ENCODE assay signal across 15 cellular contexts in genomic region chr10:101284171-101285092, GRCh38. TPM values are rescaled to one million over a fixed set of nuclear protein-coding genes. Genes with fewer than 3 reads are reported as not detected.
A peak's percentile ranks its signal among the peaks of the same experiment; 100 is the strongest.
DNase-seq lines count a peak whose midpoint lies in the region; ATAC-seq lines count a peak whose summit lies in the region.
"Had no signal": no experiment of that assay in that cellular context is flagged by ENCODE, and none has a peak within 500 bp of the region (broad histone marks: within the 10 kb centered on the region; RNA-seq: fewer than 3 reads in every experiment).

No MANE protein-coding gene starts in this region.

- H3K4me1 ChIP-seq in ectodermal cell (ENCODE audit: control insufficient read depth, insufficient read depth, low read length) (peaks cover 58% of the 10 kb centered on the region), GM23248 (ENCODE audit: insufficient read depth) (no peaks in the 10 kb centered on the region)
- H3K4me1 ChIP-seq: uterus had no signal

- H3K27ac ChIP-seq in ectodermal cell (ENCODE audit: insufficient read depth, low read depth, low read length, poor library complexity, severe bottlenecking) (no peak overlapping the region), GM23248 (no peak overlapping the region)
- H3K27ac ChIP-seq: BLaER1 treated with 17β-estradiol and CSF1 and Interleukin-3, amounts not matched to agents 10 nM and 100 nM; uterus had no signal

- H3K9ac ChIP-seq in GM23248 = no peak overlapping the region
- H3K9ac ChIP-seq: BLaER1 treated with 17β-estradiol and CSF1 and Interleukin-3, amounts not matched to agents 10 nM and 100 nM had no signal

- no peaks in the 10 kb centered on the region for H3K36me3 ChIP-seq in ectodermal cell (ENCODE audit: control insufficient read depth, insufficient read depth, low read length)
- no peaks in the 10 kb centered on the region for H3K36me3 ChIP-seq in GM23248 (ENCODE audit: low read depth)
- H3K36me3 ChIP-seq: BLaER1 treated with 17β-estradiol and CSF1 and Interleukin-3, amounts not matched to agents 10 nM and 100 nM; uterus had no signal

- H3K79me2 ChIP-seq in GM23248 (ENCODE audit: insufficient read depth) = no peaks in the 10 kb centered on the region

- H3F3A ChIP-seq in GM23248 (ENCODE audit: insufficient read depth) = no peaks in the 10 kb centered on the region

- peaks cover 93% of the 10 kb centered on the region for H3K27me3 ChIP-seq in ectodermal cell (ENCODE audit: control insufficient read depth, insufficient read depth, low read length, poor library complexity, severe bottlenecking)
- peaks cover 64% of the 10 kb centered on the region for H3K27me3 ChIP-seq in GM23248 (replicated peaks; ENCODE audit: insufficient read depth)

- H3K9me3 ChIP-seq in ectodermal cell (ENCODE audit: control insufficient read depth, low read length) (no peaks in the 10 kb centered on the region), GM23248 (ENCODE audit: low read depth) (no peaks in the 10 kb centered on the region)
- H3K9me3 ChIP-seq: uterus had no signal

- no peaks in the 10 kb centered on the region for H3K9me2 ChIP-seq in GM23248 (ENCODE audit: insufficient read depth)

- no peaks in the 10 kb centered on the region for H4K20me1 ChIP-seq in GM23248 (ENCODE audit: insufficient read depth)

- DNase-seq in stimulated activated naive CD8-positive, alpha-beta T cell treated with anti-CD3 and anti-CD28 coated beads, Interleukin-15, amount 100 ng/mL, for 72 hours = no peak
- DNase-seq in stimulated activated naive CD8-positive, alpha-beta T cell treated with anti-CD3 and anti-CD28 coated beads, Interleukin-15, Interleukin-2, amounts not matched to agents 100 U/mL and 50 U/mL, for 24 hours = no peak
- no peak for DNase-seq in naive thymus-derived CD8-positive, alpha-beta T cell
- no peak for DNase-seq in SKM-1 treated with dmso at 0.1 percent for 144 hours (lab: John Stamatoyannopoulos, UW; ENCODE audit: unreplicated experiment)
- no peak for DNase-seq in NAMALWA (ENCODE audit: low spot score)
- no peak for DNase-seq in SHP77 (lab: John Stamatoyannopoulos, UW)
- no peak for DNase-seq in GM23248
- DNase-seq: activated gamma-delta T cell treated with Interleukin-2 at 50 U/mL for 16 hours, NCI-H226, uterus had no signal

- 4% methylated on average over 52 of the region's 52 CpGs for WGBS in ectodermal cell, 2 experiments
- WGBS in GM23248 (ENCODE audit: low coverage in 1 of 2, low lambda C conversion rate in 2 of 2, missing lambda C conversion rate in 2 of 2), 2 experiments = 14 to 37% methylated on average over 18 to 52 of the region's 52 CpGs

- peaks cover 89% of the 10 kb centered on the region for H3K27me3 Mint-ChIP-seq in stimulated activated naive CD8-positive, alpha-beta T cell treated with anti-CD3 and anti-CD28 coated beads, Interleukin-15, amount 100 ng/mL, for 72 hours
- H3K27me3 Mint-ChIP-seq in naive thymus-derived CD8-positive, alpha-beta T cell = peaks cover 33 to 91% (median 71%) of the 10 kb centered on the region in 5 donors

- H2AFZ ChIP-seq in GM23248 = no peak overlapping the region

- no peaks in the 10 kb centered on the region for H3K36me3 Mint-ChIP-seq in naive thymus-derived CD8-positive, alpha-beta T cell

- POLR2A ChIA-PET in naive thymus-derived CD8-positive, alpha-beta T cell (lab: Charles Lee) = no interaction called here

- peaks cover 31% of the 10 kb centered on the region for H3K4me1 Mint-ChIP-seq in stimulated activated naive CD8-positive, alpha-beta T cell treated with anti-CD3 and anti-CD28 coated beads, Interleukin-15, amount 100 ng/mL, for 72 hours
- H3K4me1 Mint-ChIP-seq in naive thymus-derived CD8-positive, alpha-beta T cell = peaks cover 0 to 30% (median 7%) of the 10 kb centered on the region in 4 donors

- in situ Hi-C loops in GM23248 (cut with MboI) = no loop called here

- peak; percentile 50 for ATAC-seq in stimulated activated naive CD8-positive, alpha-beta T cell treated with anti-CD3 and anti-CD28 coated beads, Interleukin-15, amount 100 ng/mL, for 72 hours
- no peak for ATAC-seq in stimulated activated naive CD8-positive, alpha-beta T cell treated with anti-CD3 and anti-CD28 coated beads, Interleukin-15, Interleukin-2, amounts not matched to agents 100 U/mL and 50 U/mL, for 24 hours
- peak; percentile 22 to 39 for ATAC-seq in naive thymus-derived CD8-positive, alpha-beta T cell

- H3K4me3 Mint-ChIP-seq in stimulated activated naive CD8-positive, alpha-beta T cell treated with anti-CD3 and anti-CD28 coated beads, Interleukin-15, amount 100 ng/mL, for 72 hours = peak overlapping the region; percentile 20 to 64
- H3K4me3 Mint-ChIP-seq in naive thymus-derived CD8-positive, alpha-beta T cell = peak overlapping the region in 7 of 10 donors; percentile 17 to 72 (median 49)

- H3K9me3 Mint-ChIP-seq in stimulated activated naive CD8-positive, alpha-beta T cell treated with anti-CD3 and anti-CD28 coated beads, Interleukin-15, amount 100 ng/mL, for 72 hours = no peaks in the 10 kb centered on the region
- no peaks in the 10 kb centered on the region for H3K9me3 Mint-ChIP-seq in naive thymus-derived CD8-positive, alpha-beta T cell

- H3K4me2 ChIP-seq in GM23248 (ENCODE audit: unreplicated experiment) = no peak overlapping the region

- H3K27ac Mint-ChIP-seq in stimulated activated naive CD8-positive, alpha-beta T cell treated with anti-CD3 and anti-CD28 coated beads, Interleukin-15, amount 100 ng/mL, for 72 hours = no peak overlapping the region
- no peak overlapping the region for H3K27ac Mint-ChIP-seq in naive thymus-derived CD8-positive, alpha-beta T cell

- H3K4me3 ChIP-seq in ectodermal cell (ENCODE audit: insufficient read depth, low read depth, low read length) (peak overlapping the region; percentile 18), GM23248 (no peak overlapping the region)
- H3K4me3 ChIP-seq: BLaER1 treated with 17β-estradiol and CSF1 and Interleukin-3, amounts not matched to agents 10 nM and 100 nM; uterus had no signal

RNA-seq across cellular contexts. Expression of gene LBX1, which starts 55.2 kb away (rescaled TPM):
- 0.13 TPM for polyA plus RNA-seq in ectodermal cell (2013, experiment 1 of 4)
- polyA plus RNA-seq in ectodermal cell (2013, experiment 2 of 4) = 0.09 TPM
- 0.16 TPM for polyA plus RNA-seq in ectodermal cell (2013, experiment 3 of 4)
- polyA plus RNA-seq in ectodermal cell (2013, experiment 4 of 4) = 0.20 TPM
- total RNA-seq in naive thymus-derived CD8-positive, alpha-beta T cell = not detected
- not detected for polyA plus RNA-seq in naive thymus-derived CD8-positive, alpha-beta T cell
- total RNA-seq in GM23248 (2014; rRNA removed; shearing (Covaris generic)) = not detected in 2 replicates
- not detected in 2 replicates for polyA plus RNA-seq in GM23248 (2016; fragmentation: Nextera tagmentation; extraction: Ambion mirVana)
- total RNA-seq: chondrocyte, left lobe of liver, pulmonary artery endothelial cell, uterus had no signal
